Comparison of ENCODE assay signal across 8 cellular contexts in the genomic region with DNA sequence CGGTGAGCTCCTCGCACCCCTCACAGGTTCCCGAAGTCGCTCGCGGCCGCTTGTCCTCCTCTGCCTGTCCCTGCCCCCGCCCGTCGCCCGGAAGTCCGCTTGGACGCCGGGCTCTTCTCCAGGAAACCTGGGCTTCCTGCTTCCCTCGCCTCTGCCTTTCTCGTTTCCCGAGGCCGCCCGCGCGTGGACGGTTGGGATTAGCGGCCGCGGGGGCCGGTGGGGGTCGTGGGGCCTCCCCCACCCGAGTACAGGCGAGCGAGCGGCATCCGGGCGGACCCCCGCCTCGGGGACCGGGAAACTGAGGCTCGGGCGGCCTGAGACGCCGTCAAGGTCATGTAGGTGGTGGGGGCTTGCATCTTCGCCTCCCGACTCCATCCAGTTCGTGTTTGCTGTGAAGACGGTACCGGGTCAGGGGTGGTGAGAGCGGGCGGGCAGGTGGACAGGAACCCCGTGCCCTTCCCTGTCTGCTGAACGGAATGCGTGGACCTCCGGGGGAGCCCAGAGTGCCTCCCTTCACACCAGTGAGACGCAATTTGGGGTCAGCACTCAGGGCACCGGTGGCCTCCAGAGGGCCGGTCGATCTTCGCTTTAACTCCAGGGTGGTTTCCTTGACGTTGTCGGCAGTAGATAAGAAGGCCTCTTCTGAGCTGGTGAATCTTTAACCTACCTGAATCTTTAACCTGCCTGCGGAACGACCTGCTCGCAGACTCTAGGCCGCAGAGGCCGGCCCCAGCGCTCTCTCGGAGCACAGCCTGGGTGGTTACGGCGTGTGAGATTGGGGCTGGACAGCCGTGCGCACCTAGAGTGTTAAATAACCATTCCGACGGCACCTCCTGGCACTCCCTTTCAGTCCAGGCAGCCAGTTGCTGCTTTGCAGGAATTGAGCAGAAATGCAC. TPM values are rescaled to one million over a fixed set of nuclear protein-coding genes. Genes with fewer than 3 reads are reported as not detected.
DNase-seq lines count a peak whose midpoint lies in the region; ATAC-seq and TF ChIP-seq lines count a peak whose summit lies in the region.

No MANE protein-coding gene starts in this region.

- H3K4me3 ChIP-seq in A673 (ENCODE audit: low read depth, low read length, poor library complexity, severe bottlenecking) (peak overlapping the region; percentile 98), heart right ventricle (peak overlapping the region; percentile 71 to 100 (median 92))
- peak overlapping the region; percentile 96 for H3K4me3 ChIP-seq in Jurkat, Clone E6-1 (ENCODE audit: low read length)

- H3K27ac ChIP-seq in A673 (ENCODE audit: low read depth, low read length, poor library complexity, severe bottlenecking) = peak overlapping the region; percentile 98
- H3K27ac ChIP-seq in heart right ventricle = peak overlapping the region; percentile 98 to 100 (median 100)

- POLR2A ChIA-PET in A673 (lab: Charles Lee; ENCODE audit: low non-redundant PET) = interaction anchor here (0.6 kb wide), 1 partner anchor 17 kb away, joined by 3 read pairs; no protein-coding TSS in a partner anchor

- no TSS peak for BruUV-seq in A673 (replicated peaks; lab: Mats Ljungman, UMichigan)

- peaks cover 5% of the 10 kb centered on the region for H3K36me3 ChIP-seq in A673 (ENCODE audit: insufficient read depth, low read length, poor library complexity, severe bottlenecking)
- peaks cover 0 to 4% (median 0%) of the 10 kb centered on the region in 9 donors for H3K36me3 ChIP-seq in heart right ventricle

- H3K9me3 Mint-ChIP-seq in activated naive CD8-positive, alpha-beta T cell (ENCODE audit: low read depth) = no peaks in the 10 kb centered on the region

- peaks cover 46% of the 10 kb centered on the region for H3K4me1 Mint-ChIP-seq in activated naive CD8-positive, alpha-beta T cell (ENCODE audit: low read depth)

- ATAC-seq in GM18867 (IDR thresholded peaks at IDR 0.05; ENCODE audit: unreplicated experiment) (peak; percentile 6), heart right ventricle (peak; percentile 0 to 48 (median 24))

- H3K36me3 Mint-ChIP-seq in activated naive CD8-positive, alpha-beta T cell = peaks cover 12% of the 10 kb centered on the region

- no peaks in the 10 kb centered on the region for H3K27me3 Mint-ChIP-seq in activated naive CD8-positive, alpha-beta T cell

- peak overlapping the region; percentile 94 for H3K4me3 Mint-ChIP-seq in activated naive CD8-positive, alpha-beta T cell

- DNase-seq in A673 (ENCODE audit: low spot score) = no peak
- no peak for DNase-seq in Jurkat, Clone E6-1 (ENCODE audit: low read depth, low spot score)
- peak; percentile 74 to 78 for DNase-seq in heart right ventricle
- peak; percentile 67 for DNase-seq in retina
- DNase-seq in NCI-H2107 (lab: John Stamatoyannopoulos, UW) = no peak
- no peak for DNase-seq in T1000 (lab: John Stamatoyannopoulos, UW)

- CTCF ChIA-PET in A673 (lab: Charles Lee) = interaction anchor here (1.0 kb wide), 1 partner anchor 84 kb away, joined by 3 read pairs; no protein-coding TSS in a partner anchor

- TF ChIP-seq CTCF in A673 (conservative IDR thresholded peaks at IDR 0.05; ENCODE audit: low read depth, low read length) = no peak
- no peak for TF ChIP-seq CTCF in heart right ventricle (IDR thresholded peaks at IDR 0.05)

- H3K9me3 ChIP-seq in A673 (ENCODE audit: low read depth, low read length, poor library complexity, severe bottlenecking) = no peaks in the 10 kb centered on the region
- H3K9me3 ChIP-seq in heart right ventricle = no peaks in the 10 kb centered on the region

- H3K4me1 ChIP-seq in A673 (ENCODE audit: insufficient read depth, low read length, poor library complexity, severe bottlenecking) (peaks cover 25% of the 10 kb centered on the region), heart right ventricle (peaks cover 29 to 62% (median 58%) of the 10 kb centered on the region in 9 donors)

- H3K27ac Mint-ChIP-seq in activated naive CD8-positive, alpha-beta T cell = peak overlapping the region; percentile 96

- intact Hi-C loops in A673 (cut with micrococcal nuclease; ENCODE audit: unreplicated experiment) = no loop called here
- intact Hi-C loops in heart right ventricle (cut with DNase I) = no loop called here

- no peaks in the 10 kb centered on the region for H3K27me3 ChIP-seq in A673 (replicated peaks; ENCODE audit: insufficient read depth, low read depth, low read length, poor library complexity)
- H3K27me3 ChIP-seq in heart right ventricle = no peaks in the 10 kb centered on the region

- 0% methylated on average over 71 of the region's 71 CpGs for WGBS in heart right ventricle, 2 donors

RNA-seq across cellular contexts. Expression of gene ARF1, which starts 0.7 kb away (rescaled TPM):
- total RNA-seq in A673 (2021) = 395 and 397 TPM in 2 replicates
- polyA plus RNA-seq in Jurkat, Clone E6-1 (2012; ENCODE audit: insufficient read depth, insufficient read length) = 357 TPM
- total RNA-seq in heart right ventricle = 100 to 1,000 TPM; 262 to 372 (median 338) TPM
- polyA plus RNA-seq in heart right ventricle = 100 to 1,000 TPM; 204 to 498 TPM

RNA-seq across cellular contexts. Expression of gene C1orf35, which starts 19.9 kb away (rescaled TPM):
- total RNA-seq in A673 (2021) = 27.5 and 27.6 TPM in 2 replicates
- 43.3 TPM for polyA plus RNA-seq in Jurkat, Clone E6-1 (2012; ENCODE audit: insufficient read depth, insufficient read length)
- 10 to 100 TPM in 1 of 10 donors, 1 to 10 TPM in 9; 5.6 to 10.6 (median 6.3) TPM for total RNA-seq in heart right ventricle
- polyA plus RNA-seq in heart right ventricle = 10 to 100 TPM; 11.3 to 15.7 TPM

RNA-seq across cellular contexts. Expression of gene MRPL55, which starts 25.9 kb away (rescaled TPM):
- total RNA-seq in A673 (2021) (60.4 and 70.8 TPM in 2 replicates), heart right ventricle (10 to 100 TPM; 38.0 to 65.2 (median 46.3) TPM)
- polyA plus RNA-seq in Jurkat, Clone E6-1 (2012; ENCODE audit: insufficient read depth, insufficient read length) = 129 TPM
- polyA plus RNA-seq in heart right ventricle = 100 to 1,000 TPM; 113 to 174 TPM

RNA-seq across cellular contexts. Expression of gene GUK1, which starts 56.9 kb away (rescaled TPM):
- total RNA-seq in A673 (2021) (128 and 130 TPM in 2 replicates), heart right ventricle (100 to 1,000 TPM; 121 to 207 (median 159) TPM)
- 332 TPM for polyA plus RNA-seq in Jurkat, Clone E6-1 (2012; ENCODE audit: insufficient read depth, insufficient read length)
- polyA plus RNA-seq in heart right ventricle = 100 to 1,000 TPM; 275 to 474 TPM

Comparison
In these comparisons a context has a peak if more than half of its experiments do, and no peak if none do; other contexts are left out.
1. DNase-seq: peak in heart right ventricle (2 of 2) and retina (single experiment); none in A673 (single experiment), Jurkat, Clone E6-1 (single experiment), NCI-H2107 (single experiment) and T1000 (single experiment).
2. Peak in every context shown above with its lines, with median percentiles within 50 percentile points of each other: H3K4me3 ChIP-seq.